18 cellular contexts compared by ENCODE assay signal in the genomic region with DNA sequence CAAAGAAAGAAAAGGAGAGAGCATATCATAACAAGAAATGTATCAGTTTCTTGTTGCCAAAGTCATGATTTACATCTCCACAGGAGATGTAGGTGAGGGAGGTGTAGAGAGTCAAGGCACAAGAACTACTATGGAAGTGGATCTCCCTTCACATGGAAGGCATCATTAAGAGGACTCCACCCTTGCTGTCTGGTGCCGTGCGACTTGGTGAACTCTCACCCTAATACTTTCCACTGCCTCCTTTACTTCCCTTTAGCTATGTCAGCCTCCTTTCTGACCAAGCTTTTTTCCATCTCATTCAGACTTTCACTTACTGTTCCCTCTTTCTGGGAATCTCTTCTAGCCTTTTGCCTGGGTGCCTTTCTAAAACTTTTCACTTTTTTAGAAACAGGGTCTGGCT.
"Had no signal": no experiment of that assay in that cellular context is flagged by ENCODE, and none has a peak within 500 bp of the region (broad histone marks: within the 10 kb centered on the region; RNA-seq: fewer than 3 reads in every experiment).

No MANE protein-coding gene starts in this region.

- H3K27me3 ChIP-seq: body of pancreas, left lung, spleen, thyroid gland had no signal

- H3K4me1 ChIP-seq: body of pancreas, left lung, spleen, thyroid gland had no signal

- H3K9me3 ChIP-seq: body of pancreas, left lung, spleen, thyroid gland had no signal

- H3K27me3 Mint-ChIP-seq: activated CD4-positive, alpha-beta memory T cell treated with anti-CD3 and anti-CD28 coated beads for 36 hours; progenitor cell of endocrine pancreas; T-helper 17 cell had no signal

- H3K27ac ChIP-seq: body of pancreas, left lung, spleen, thyroid gland had no signal

- H3K27ac Mint-ChIP-seq: activated CD4-positive, alpha-beta memory T cell treated with anti-CD3 and anti-CD28 coated beads for 36 hours; activated naive CD4-positive, alpha-beta T cell treated with anti-CD3 and anti-CD28 coated beads for 36 hours; activated T-cell treated with anti-CD3 and anti-CD28 coated beads, Interleukin-2, amount 50 U/mL, for 72 hours; immature natural killer cell; mesothelial cell of epicardium; naive thymus-derived CD8-positive, alpha-beta T cell; progenitor cell of endocrine pancreas; T-helper 17 cell had no signal

- H3K36me3 Mint-ChIP-seq: activated CD4-positive, alpha-beta memory T cell treated with anti-CD3 and anti-CD28 coated beads for 36 hours; immature natural killer cell; mesothelial cell of epicardium; naive thymus-derived CD8-positive, alpha-beta T cell had no signal

- H3K36me3 ChIP-seq: left lung, spleen, thyroid gland had no signal

- H3K4me3 ChIP-seq: body of pancreas, left lung, lung, spleen, thyroid gland had no signal

- H3K4me1 Mint-ChIP-seq: naive thymus-derived CD8-positive, alpha-beta T cell; T-helper 17 cell had no signal

- ATAC-seq: activated T-cell treated with anti-CD3 and anti-CD28 coated beads, Interleukin-2, amount 50 U/mL, for 72 hours; body of pancreas; left lung; naive thymus-derived CD8-positive, alpha-beta T cell; stimulated activated naive CD8-positive, alpha-beta T cell treated with anti-CD3 and anti-CD28 coated beads, Interleukin-15, Interleukin-2, amounts not matched to agents 100 U/mL and 50 U/mL, for 24 hours; T-helper 17 cell had no signal

- H3K4me3 Mint-ChIP-seq: activated CD4-positive, alpha-beta memory T cell treated with anti-CD3 and anti-CD28 coated beads for 36 hours; activated naive CD4-positive, alpha-beta T cell treated with anti-CD3 and anti-CD28 coated beads for 36 hours; activated T-cell treated with anti-CD3 and anti-CD28 coated beads, Interleukin-2, amount 50 U/mL, for 72 hours; immature natural killer cell; mesothelial cell of epicardium; naive thymus-derived CD8-positive, alpha-beta T cell; T-helper 17 cell had no signal

- H3K9me3 Mint-ChIP-seq: activated CD4-positive, alpha-beta memory T cell treated with anti-CD3 and anti-CD28 coated beads for 36 hours; activated naive CD4-positive, alpha-beta T cell treated with anti-CD3 and anti-CD28 coated beads for 36 hours; mesothelial cell of epicardium had no signal

- DNase-seq: activated CD4-positive, alpha-beta memory T cell treated with anti-CD3 and anti-CD28 coated beads for 36 hours; activated CD4-positive, alpha-beta T cell treated with anti-CD3 and anti-CD28 coated beads for 48 hours; activated effector memory CD4-positive, alpha-beta T cell treated with Interleukin-2 at 50 U/mL for 16 hours; activated naive CD4-positive, alpha-beta T cell treated with anti-CD3 and anti-CD28 coated beads for 36 hours; activated T-cell treated with anti-CD3 and anti-CD28 coated beads, Interleukin-2, amount 50 U/mL, for 72 hours; body of pancreas; erythroblast; immature natural killer cell; left lung; naive thymus-derived CD8-positive, alpha-beta T cell; spleen; stimulated activated CD4-positive, alpha-beta T cell treated with anti-CD3 and anti-CD28 coated beads, Interleukin-4, amount 100 ng/mL, for 1 hour; stimulated activated naive CD8-positive, alpha-beta T cell treated with anti-CD3 and anti-CD28 coated beads, Interleukin-15, Interleukin-2, amounts not matched to agents 100 U/mL and 50 U/mL, for 24 hours; T-helper 17 cell; thyroid gland had no signal
